In the genomic region with DNA sequence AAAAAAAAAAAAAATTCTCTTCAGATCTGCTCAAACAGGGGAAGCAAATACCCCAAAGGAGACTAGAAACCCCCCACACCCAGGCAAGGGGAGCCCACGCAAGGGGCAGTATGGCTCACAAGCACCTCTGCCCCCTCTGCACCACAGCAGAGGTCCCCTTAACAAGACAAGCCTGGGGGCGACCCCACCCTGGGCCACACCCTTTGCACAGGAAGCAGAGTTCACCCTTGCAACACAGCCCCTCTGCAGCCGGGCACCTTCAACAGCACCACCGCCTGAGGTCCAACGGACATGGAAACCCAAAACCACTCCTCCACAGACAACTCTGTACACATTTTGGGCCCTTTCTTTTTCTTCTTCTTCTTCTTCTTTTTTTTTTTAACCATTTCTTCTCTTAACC, we compare ENCODE assay signal across 14 cellular contexts. TPM values are rescaled to one million over a fixed set of nuclear protein-coding genes. Genes with fewer than 3 reads are reported as not detected.
A peak's percentile ranks its signal among the peaks of the same experiment; 100 is the strongest.
DNase-seq lines count a peak whose midpoint lies in the region; ATAC-seq, FAIRE-seq and TF ChIP-seq lines count a peak whose summit lies in the region.
"Had no signal": no experiment of that assay in that cellular context is flagged by ENCODE, and none has a peak within 500 bp of the region (broad histone marks: within the 10 kb centered on the region; RNA-seq: fewer than 3 reads in every experiment).

No MANE protein-coding gene starts in this region.

- H3K9me3 ChIP-seq in upper lobe of right lung, result no peaks in the 10 kb centered on the region

- ATAC-seq in upper lobe of right lung (peak; percentile 56), GM21447 (IDR thresholded peaks at IDR 0.05; ENCODE audit: unreplicated experiment) (no peak)
- ATAC-seq: HCT116 had no signal

- H3K4me1 Mint-ChIP-seq in activated naive CD4-positive, alpha-beta T cell treated with anti-CD3 and anti-CD28 coated beads, Interleukin-2, amount 10 ng/mL, durations not matched to agents 7 days and 5 days, result peaks cover 51% of the 10 kb centered on the region
- peaks cover 58% of the 10 kb centered on the region for H3K4me1 Mint-ChIP-seq in activated naive CD4-positive, alpha-beta T cell treated with anti-CD3 and anti-CD28 coated beads for 36 hours (ENCODE audit: low read depth)

- FAIRE-seq in D721Med (lab: Jason Lieb, UNC), result no peak

- H3K27me3 Mint-ChIP-seq in activated naive CD4-positive, alpha-beta T cell treated with anti-CD3 and anti-CD28 coated beads, Interleukin-2, amount 10 ng/mL, durations not matched to agents 7 days and 5 days, result no peaks in the 10 kb centered on the region
- H3K27me3 Mint-ChIP-seq in activated naive CD4-positive, alpha-beta T cell treated with anti-CD3 and anti-CD28 coated beads for 36 hours (ENCODE audit: low read depth), result no peaks in the 10 kb centered on the region

- no peaks in the 10 kb centered on the region for H3K9me3 Mint-ChIP-seq in activated naive CD4-positive, alpha-beta T cell treated with anti-CD3 and anti-CD28 coated beads, Interleukin-2, amount 10 ng/mL, durations not matched to agents 7 days and 5 days
- no peaks in the 10 kb centered on the region for H3K9me3 Mint-ChIP-seq in activated naive CD4-positive, alpha-beta T cell treated with anti-CD3 and anti-CD28 coated beads for 36 hours

- peak; percentile 38 for DNase-seq in activated naive CD4-positive, alpha-beta T cell treated with anti-CD3 and anti-CD28 coated beads, Interleukin-2, amount 10 ng/mL, durations not matched to agents 7 days and 5 days
- no peak for DNase-seq in activated naive CD4-positive, alpha-beta T cell treated with anti-CD3 and anti-CD28 coated beads for 36 hours
- DNase-seq in SKM-1 treated with dmso at 0.1 percent for 144 hours (lab: John Stamatoyannopoulos, UW; ENCODE audit: unreplicated experiment) (peak; percentile 45), islet precursor cell (peak; percentile 43), upper lobe of right lung (no peak), D721Med (ENCODE audit: insufficient read length, low spot score) (no peak), NCI-H1694 (lab: John Stamatoyannopoulos, UW) (no peak)
- DNase-seq: activated naive CD4-positive, alpha-beta T cell; NCI-H146; NCI-H524 treated with DMSO at 0.1 percent for 48 hours; stimulated activated CD4-positive, alpha-beta T cell treated with anti-CD3 and anti-CD28 coated beads, Interleukin-15, amount 100 ng/mL, for 24 hours had no signal

- peaks cover 33% of the 10 kb centered on the region for H3K36me3 Mint-ChIP-seq in activated naive CD4-positive, alpha-beta T cell treated with anti-CD3 and anti-CD28 coated beads, Interleukin-2, amount 10 ng/mL, durations not matched to agents 7 days and 5 days
- peaks cover 2% of the 10 kb centered on the region for H3K36me3 Mint-ChIP-seq in activated naive CD4-positive, alpha-beta T cell treated with anti-CD3 and anti-CD28 coated beads for 36 hours (ENCODE audit: low read depth)

- TF ChIP-seq CTCF in upper lobe of right lung (IDR thresholded peaks at IDR 0.05) (no peak), D721Med (IDR thresholded peaks at IDR 0.05; ENCODE audit: insufficient read depth, missing control alignments) (no peak)

- CTCF ChIA-PET in activated naive CD4-positive, alpha-beta T cell treated with anti-CD3 and anti-CD28 coated beads, Interleukin-2, amount 10 ng/mL, durations not matched to agents 7 days and 5 days (lab: Charles Lee), result no interaction called here
- CTCF ChIA-PET in activated naive CD4-positive, alpha-beta T cell treated with anti-CD3 and anti-CD28 coated beads for 36 hours (lab: Charles Lee), result no interaction called here

- intact Hi-C loops in activated naive CD4-positive, alpha-beta T cell treated with anti-CD3 and anti-CD28 coated beads for 36 hours (cut with micrococcal nuclease), result no loop called here
- intact Hi-C loops in upper lobe of right lung (cut with DNase I), result no loop called here

- peak overlapping the region; percentile 49 for H3K4me3 Mint-ChIP-seq in activated naive CD4-positive, alpha-beta T cell treated with anti-CD3 and anti-CD28 coated beads, Interleukin-2, amount 10 ng/mL, durations not matched to agents 7 days and 5 days
- no peak overlapping the region for H3K4me3 Mint-ChIP-seq in activated naive CD4-positive, alpha-beta T cell treated with anti-CD3 and anti-CD28 coated beads for 36 hours

- H3K4me1 ChIP-seq in upper lobe of right lung, result peaks cover 9% of the 10 kb centered on the region

- peaks cover 2% of the 10 kb centered on the region for H3K36me3 ChIP-seq in upper lobe of right lung

- H3K4me3 ChIP-seq in upper lobe of right lung, result no peak overlapping the region
- H3K4me3 ChIP-seq: lung had no signal

- H3K27ac ChIP-seq in upper lobe of right lung, result no peak overlapping the region

- no peaks in the 10 kb centered on the region for H3K27me3 ChIP-seq in upper lobe of right lung

- peak overlapping the region; percentile 49 for H3K27ac Mint-ChIP-seq in activated naive CD4-positive, alpha-beta T cell treated with anti-CD3 and anti-CD28 coated beads, Interleukin-2, amount 10 ng/mL, durations not matched to agents 7 days and 5 days
- H3K27ac Mint-ChIP-seq in activated naive CD4-positive, alpha-beta T cell treated with anti-CD3 and anti-CD28 coated beads for 36 hours, result no peak overlapping the region

RNA-seq across cellular contexts. Expression of gene AXIN1, which starts 12.8 kb away (rescaled TPM):
- 10 to 100 TPM; 17.5 to 17.9 TPM for total RNA-seq in activated naive CD4-positive, alpha-beta T cell treated with anti-CD3 and anti-CD28 coated beads for 36 hours
- 28.9 TPM for total RNA-seq in upper lobe of right lung

RNA-seq across cellular contexts. Expression of gene MRPL28, which starts 30.7 kb away (rescaled TPM):
- 10 to 100 TPM; 68.3 to 74.0 TPM for total RNA-seq in activated naive CD4-positive, alpha-beta T cell treated with anti-CD3 and anti-CD28 coated beads for 36 hours
- total RNA-seq in upper lobe of right lung, result 39.0 TPM

RNA-seq across cellular contexts. Expression of gene PGAP6, which starts 42.1 kb away (rescaled TPM):
- total RNA-seq in activated naive CD4-positive, alpha-beta T cell treated with anti-CD3 and anti-CD28 coated beads for 36 hours, result 10 to 100 TPM; 19.9 to 20.9 TPM
- total RNA-seq in upper lobe of right lung, result 65.2 TPM

RNA-seq across cellular contexts. Expression of gene PDIA2, which starts 56.7 kb away (rescaled TPM):
- total RNA-seq in activated naive CD4-positive, alpha-beta T cell treated with anti-CD3 and anti-CD28 coated beads for 36 hours, result not detected
- 0.96 TPM for total RNA-seq in upper lobe of right lung

RNA-seq across cellular contexts. Expression of gene NME4, which starts 57.3 kb away (rescaled TPM):
- total RNA-seq in activated naive CD4-positive, alpha-beta T cell treated with anti-CD3 and anti-CD28 coated beads for 36 hours, result 10 to 100 TPM; 86.7 to 87.0 TPM
- total RNA-seq in upper lobe of right lung, result 45.6 TPM

Comparison
In these comparisons a context has a peak if more than half of its experiments do, and no peak if none do; other contexts are left out.
1. DNase-seq: peak in activated naive CD4-positive, alpha-beta T cell treated with anti-CD3 and anti-CD28 coated beads, Interleukin-2, amount 10 ng/mL, durations not matched to agents 7 days and 5 days (single experiment), SKM-1 treated with dmso at 0.1 percent for 144 hours (single experiment) and islet precursor cell (single experiment); none in activated naive CD4-positive, alpha-beta T cell treated with anti-CD3 and anti-CD28 coated beads for 36 hours (single experiment), upper lobe of right lung (single experiment), D721Med (single experiment) and NCI-H1694 (single experiment).